ENCODE assay signal across 1 cellular context in the genomic region with DNA sequence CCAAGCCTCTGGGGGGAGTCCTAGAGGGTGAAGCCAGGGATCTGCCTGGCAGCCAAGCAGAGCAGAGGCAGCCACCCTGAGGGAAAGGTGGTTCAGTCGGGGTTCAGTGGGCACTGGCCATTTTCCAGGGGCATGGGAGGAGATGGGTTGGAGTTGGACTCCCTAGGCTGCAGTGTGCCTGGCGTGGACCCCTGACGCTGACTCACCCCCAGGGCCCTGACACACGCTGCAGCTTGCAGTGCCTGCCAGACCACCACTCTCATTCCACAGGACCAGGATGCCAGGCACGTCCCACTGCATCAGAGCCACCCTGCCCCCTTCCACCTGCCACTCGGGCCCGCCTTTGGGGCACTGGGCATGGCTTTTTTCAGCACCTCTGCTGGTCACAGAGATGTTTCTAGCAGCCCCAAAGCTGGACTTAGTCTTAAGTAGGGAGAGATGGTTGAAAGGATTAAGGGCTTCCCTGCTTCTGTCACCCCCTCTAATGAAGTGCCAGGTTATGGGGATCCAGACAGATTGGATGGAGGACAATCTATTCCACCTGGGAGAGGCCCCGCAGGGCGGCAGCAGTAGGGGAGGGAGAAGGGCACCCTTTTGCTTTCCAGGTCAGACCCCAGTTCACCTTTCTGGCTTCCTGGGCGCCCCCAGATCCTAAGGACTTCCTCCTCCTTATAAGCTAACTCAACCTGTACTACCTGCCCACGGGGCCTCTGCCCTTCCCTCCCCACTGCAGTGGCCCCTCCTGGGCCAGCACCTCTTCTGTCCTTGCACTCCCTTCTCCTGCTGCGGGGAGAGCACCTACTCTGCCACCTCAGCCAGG.
TF ChIP-seq lines count a peak whose summit lies in the region.

No MANE protein-coding gene starts in this region.

TF ChIP-seq in GM23338, 12 proteins besides CTCF, POLR2A, EP300 and RAD21 (continued from another document):
- TF ChIP-seq, protein P1, sequence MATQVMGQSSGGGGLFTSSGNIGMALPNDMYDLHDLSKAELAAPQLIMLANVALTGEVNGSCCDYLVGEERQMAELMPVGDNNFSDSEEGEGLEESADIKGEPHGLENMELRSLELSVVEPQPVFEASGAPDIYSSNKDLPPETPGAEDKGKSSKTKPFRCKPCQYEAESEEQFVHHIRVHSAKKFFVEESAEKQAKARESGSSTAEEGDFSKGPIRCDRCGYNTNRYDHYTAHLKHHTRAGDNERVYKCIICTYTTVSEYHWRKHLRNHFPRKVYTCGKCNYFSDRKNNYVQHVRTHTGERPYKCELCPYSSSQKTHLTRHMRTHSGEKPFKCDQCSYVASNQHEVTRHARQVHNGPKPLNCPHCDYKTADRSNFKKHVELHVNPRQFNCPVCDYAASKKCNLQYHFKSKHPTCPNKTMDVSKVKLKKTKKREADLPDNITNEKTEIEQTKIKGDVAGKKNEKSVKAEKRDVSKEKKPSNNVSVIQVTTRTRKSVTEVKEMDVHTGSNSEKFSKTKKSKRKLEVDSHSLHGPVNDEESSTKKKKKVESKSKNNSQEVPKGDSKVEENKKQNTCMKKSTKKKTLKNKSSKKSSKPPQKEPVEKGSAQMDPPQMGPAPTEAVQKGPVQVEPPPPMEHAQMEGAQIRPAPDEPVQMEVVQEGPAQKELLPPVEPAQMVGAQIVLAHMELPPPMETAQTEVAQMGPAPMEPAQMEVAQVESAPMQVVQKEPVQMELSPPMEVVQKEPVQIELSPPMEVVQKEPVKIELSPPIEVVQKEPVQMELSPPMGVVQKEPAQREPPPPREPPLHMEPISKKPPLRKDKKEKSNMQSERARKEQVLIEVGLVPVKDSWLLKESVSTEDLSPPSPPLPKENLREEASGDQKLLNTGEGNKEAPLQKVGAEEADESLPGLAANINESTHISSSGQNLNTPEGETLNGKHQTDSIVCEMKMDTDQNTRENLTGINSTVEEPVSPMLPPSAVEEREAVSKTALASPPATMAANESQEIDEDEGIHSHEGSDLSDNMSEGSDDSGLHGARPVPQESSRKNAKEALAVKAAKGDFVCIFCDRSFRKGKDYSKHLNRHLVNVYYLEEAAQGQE (IDR thresholded peaks at IDR 0.05; ENCODE audit: unreplicated experiment): no peak
- TF ChIP-seq EZH2 (IDR thresholded peaks at IDR 0.05; ENCODE audit: low read depth, unreplicated experiment) (no peak), STAT1 (IDR thresholded peaks at IDR 0.05; ENCODE audit: unreplicated experiment) (no peak), JUNB (IDR thresholded peaks at IDR 0.05; ENCODE audit: unreplicated experiment) (no peak), EZH2phosphoT487 (IDR thresholded peaks at IDR 0.05; ENCODE audit: unreplicated experiment) (no peak), CREB1 (CRISPR knock-in tag; IDR thresholded peaks at IDR 0.05; ENCODE audit: low read depth) (no peak), ZNF331 (CRISPR knock-in tag; IDR thresholded peaks at IDR 0.05; ENCODE audit: low read depth) (no peak)
- TF ChIP-seq, protein P2, sequence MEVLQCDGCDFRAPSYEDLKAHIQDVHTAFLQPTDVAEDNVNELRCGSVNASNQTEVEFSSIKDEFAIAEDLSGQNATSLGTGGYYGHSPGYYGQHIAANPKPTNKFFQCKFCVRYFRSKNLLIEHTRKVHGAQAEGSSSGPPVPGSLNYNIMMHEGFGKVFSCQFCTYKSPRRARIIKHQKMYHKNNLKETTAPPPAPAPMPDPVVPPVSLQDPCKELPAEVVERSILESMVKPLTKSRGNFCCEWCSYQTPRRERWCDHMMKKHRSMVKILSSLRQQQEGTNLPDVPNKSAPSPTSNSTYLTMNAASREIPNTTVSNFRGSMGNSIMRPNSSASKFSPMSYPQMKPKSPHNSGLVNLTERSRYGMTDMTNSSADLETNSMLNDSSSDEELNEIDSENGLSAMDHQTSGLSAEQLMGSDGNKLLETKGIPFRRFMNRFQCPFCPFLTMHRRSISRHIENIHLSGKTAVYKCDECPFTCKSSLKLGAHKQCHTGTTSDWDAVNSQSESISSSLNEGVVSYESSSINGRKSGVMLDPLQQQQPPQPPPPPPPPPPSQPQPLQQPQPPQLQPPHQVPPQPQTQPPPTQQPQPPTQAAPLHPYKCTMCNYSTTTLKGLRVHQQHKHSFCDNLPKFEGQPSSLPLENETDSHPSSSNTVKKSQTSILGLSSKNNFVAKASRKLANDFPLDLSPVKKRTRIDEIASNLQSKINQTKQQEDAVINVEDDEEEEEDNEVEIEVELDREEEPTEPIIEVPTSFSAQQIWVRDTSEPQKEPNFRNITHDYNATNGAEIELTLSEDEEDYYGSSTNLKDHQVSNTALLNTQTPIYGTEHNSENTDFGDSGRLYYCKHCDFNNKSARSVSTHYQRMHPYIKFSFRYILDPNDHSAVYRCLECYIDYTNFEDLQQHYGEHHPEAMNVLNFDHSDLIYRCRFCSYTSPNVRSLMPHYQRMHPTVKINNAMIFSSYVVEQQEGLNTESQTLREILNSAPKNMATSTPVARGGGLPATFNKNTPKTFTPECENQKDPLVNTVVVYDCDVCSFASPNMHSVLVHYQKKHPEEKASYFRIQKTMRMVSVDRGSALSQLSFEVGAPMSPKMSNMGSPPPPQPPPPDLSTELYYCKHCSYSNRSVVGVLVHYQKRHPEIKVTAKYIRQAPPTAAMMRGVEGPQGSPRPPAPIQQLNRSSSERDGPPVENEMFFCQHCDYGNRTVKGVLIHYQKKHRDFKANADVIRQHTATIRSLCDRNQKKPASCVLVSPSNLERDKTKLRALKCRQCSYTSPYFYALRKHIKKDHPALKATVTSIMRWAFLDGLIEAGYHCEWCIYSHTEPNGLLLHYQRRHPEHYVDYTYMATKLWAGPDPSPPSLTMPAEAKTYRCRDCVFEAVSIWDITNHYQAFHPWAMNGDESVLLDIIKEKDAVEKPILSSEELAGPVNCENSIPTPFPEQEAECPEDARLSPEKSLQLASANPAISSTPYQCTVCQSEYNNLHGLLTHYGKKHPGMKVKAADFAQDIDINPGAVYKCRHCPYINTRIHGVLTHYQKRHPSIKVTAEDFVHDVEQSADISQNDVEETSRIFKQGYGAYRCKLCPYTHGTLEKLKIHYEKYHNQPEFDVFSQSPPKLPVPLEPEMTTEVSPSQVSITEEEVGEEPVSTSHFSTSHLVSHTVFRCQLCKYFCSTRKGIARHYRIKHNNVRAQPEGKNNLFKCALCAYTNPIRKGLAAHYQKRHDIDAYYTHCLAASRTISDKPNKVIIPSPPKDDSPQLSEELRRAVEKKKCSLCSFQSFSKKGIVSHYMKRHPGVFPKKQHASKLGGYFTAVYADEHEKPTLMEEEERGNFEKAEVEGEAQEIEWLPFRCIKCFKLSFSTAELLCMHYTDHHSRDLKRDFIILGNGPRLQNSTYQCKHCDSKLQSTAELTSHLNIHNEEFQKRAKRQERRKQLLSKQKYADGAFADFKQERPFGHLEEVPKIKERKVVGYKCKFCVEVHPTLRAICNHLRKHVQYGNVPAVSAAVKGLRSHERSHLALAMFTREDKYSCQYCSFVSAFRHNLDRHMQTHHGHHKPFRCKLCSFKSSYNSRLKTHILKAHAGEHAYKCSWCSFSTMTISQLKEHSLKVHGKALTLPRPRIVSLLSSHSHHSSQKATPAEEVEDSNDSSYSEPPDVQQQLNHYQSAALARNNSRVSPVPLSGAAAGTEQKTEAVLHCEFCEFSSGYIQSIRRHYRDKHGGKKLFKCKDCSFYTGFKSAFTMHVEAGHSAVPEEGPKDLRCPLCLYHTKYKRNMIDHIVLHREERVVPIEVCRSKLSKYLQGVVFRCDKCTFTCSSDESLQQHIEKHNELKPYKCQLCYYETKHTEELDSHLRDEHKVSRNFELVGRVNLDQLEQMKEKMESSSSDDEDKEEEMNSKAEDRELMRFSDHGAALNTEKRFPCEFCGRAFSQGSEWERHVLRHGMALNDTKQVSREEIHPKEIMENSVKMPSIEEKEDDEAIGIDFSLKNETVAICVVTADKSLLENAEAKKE (CRISPR knock-in tag; IDR thresholded peaks at IDR 0.05): no peak
- TF ChIP-seq, protein P3, sequence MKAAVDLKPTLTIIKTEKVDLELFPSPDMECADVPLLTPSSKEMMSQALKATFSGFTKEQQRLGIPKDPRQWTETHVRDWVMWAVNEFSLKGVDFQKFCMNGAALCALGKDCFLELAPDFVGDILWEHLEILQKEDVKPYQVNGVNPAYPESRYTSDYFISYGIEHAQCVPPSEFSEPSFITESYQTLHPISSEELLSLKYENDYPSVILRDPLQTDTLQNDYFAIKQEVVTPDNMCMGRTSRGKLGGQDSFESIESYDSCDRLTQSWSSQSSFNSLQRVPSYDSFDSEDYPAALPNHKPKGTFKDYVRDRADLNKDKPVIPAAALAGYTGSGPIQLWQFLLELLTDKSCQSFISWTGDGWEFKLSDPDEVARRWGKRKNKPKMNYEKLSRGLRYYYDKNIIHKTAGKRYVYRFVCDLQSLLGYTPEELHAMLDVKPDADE (IDR thresholded peaks at IDR 0.05): no peak
